Comparison of ENCODE assay signal across 33 cellular contexts in the genomic region with DNA sequence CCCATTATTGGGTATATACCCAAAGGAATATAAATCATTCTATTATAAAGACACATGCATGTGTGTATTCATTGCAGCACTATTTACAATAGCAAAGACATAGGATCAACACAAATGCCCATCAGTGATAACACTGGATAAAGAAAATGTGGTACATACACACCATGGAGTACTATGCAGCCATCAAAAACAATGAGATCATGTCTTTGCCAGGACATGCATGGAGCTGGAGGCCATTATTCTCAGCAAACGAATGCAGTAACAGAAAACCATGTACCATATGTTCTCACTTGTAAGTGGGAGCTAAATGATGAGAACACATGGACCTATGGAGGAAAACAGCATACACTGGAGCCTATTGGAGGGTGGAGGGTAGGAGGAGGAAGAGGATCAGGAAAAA.
"Had no signal": no experiment of that assay in that cellular context is flagged by ENCODE, and none has a peak within 500 bp of the region (broad histone marks: within the 10 kb centered on the region; RNA-seq: fewer than 3 reads in every experiment).

No MANE protein-coding gene starts in this region.

- DNase-seq: Karpas-422, Kasumi-1, MG63, MM.1S, MV-4-11, NCI-H1048, NCI-H1092, NCI-H1092 treated with DMSO at 0.1 percent for 48 hours, NCI-H1105, NCI-H1105 treated with DMSO at 0.1 percent for 48 hours, NCI-H1417, NCI-H1417 treated with DMSO at 0.1 percent for 48 hours, NCI-H1436, NCI-H1436 treated with DMSO at 0.1 percent for 48 hours, NCI-H146, NCI-H1694, NCI-H1694 treated with DMSO at 0.1 percent for 48 hours, NCI-H187, NCI-H187 treated with DMSO at 0.1 percent for 48 hours, NCI-H1930, NCI-H2029, NCI-H2029 treated with DMSO at 0.1 percent for 48 hours, NCI-H2081 treated with DMSO at 0.1 percent for 48 hours, NCI-H2107, NCI-H2171, NCI-H2171 treated with DMSO at 0.1 percent for 48 hours, NCI-H2227 treated with DMSO at 0.1 percent for 48 hours, NCI-H226, NCI-H345, NCI-H446, NCI-H446 treated with DMSO at 0.1 percent for 48 hours, NCI-H510A, NCI-H510A treated with DMSO at 0.1 percent for 48 hours had no signal

- H3K4me3 ChIP-seq: MG63 had no signal

- H3K27me3 ChIP-seq: MG63 had no signal

- H3K36me3 ChIP-seq: MG63 had no signal
